Comparison of ENCODE assay signal across 17 cellular contexts in the genomic region with DNA sequence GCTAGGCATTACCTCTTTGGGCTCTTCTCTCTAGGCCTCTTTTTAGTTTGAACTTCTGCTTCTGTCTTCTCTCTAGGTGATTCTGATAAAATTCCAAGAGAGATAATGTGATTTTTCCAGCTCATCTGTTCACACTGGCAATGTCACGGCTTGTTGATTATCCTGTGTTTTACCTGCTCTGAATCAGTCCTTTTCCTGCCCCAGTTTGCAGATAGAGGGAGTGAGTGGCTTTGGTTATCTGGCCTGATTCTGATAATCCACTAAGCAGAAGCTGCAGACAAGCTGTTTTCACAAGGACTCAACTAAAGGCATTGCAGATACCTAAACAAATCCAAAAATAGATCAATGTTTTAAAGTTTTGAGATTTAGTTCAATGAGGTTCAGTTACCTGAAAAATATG.
DNase-seq lines count a peak whose midpoint lies in the region; ATAC-seq and TF ChIP-seq lines count a peak whose summit lies in the region.
"Had no signal": no experiment of that assay in that cellular context is flagged by ENCODE, and none has a peak within 500 bp of the region (broad histone marks: within the 10 kb centered on the region; RNA-seq: fewer than 3 reads in every experiment).

No MANE protein-coding gene starts in this region.

- in situ Hi-C loops in SK-MEL-5 (cut with HindIII; ENCODE audit: low pct_unique_long_range_greater_than_20kb, low sequenced_read_pairs), result no loop called here

- H3K79me2 ChIP-seq in GM23338 (replicated peaks; ENCODE audit: insufficient read depth), result no peaks in the 10 kb centered on the region

- H3K27me3 ChIP-seq in GM23338 (ENCODE audit: insufficient read depth), result no peaks in the 10 kb centered on the region
- H3K27me3 ChIP-seq: BLaER1 treated with 17β-estradiol and CSF1 and Interleukin-3, amounts not matched to agents 10 nM and 100 nM had no signal

- no peak overlapping the region for H3K4me2 ChIP-seq in GM23338
- H3K4me2 ChIP-seq: BLaER1 treated with 17β-estradiol and CSF1 and Interleukin-3, amounts not matched to agents 10 nM and 100 nM had no signal

- H3K36me3 ChIP-seq in GM23338 (ENCODE audit: insufficient read depth), result no peaks in the 10 kb centered on the region
- H3K36me3 ChIP-seq: BLaER1 treated with 17β-estradiol and CSF1 and Interleukin-3, amounts not matched to agents 10 nM and 100 nM had no signal

- H3F3A ChIP-seq in GM23338 (replicated peaks; ENCODE audit: low read depth), result no peaks in the 10 kb centered on the region

- peak; percentile 22 for DNase-seq in NCI-H146 treated with DMSO at 0.1 percent for 48 hours (lab: John Stamatoyannopoulos, UW; ENCODE audit: unreplicated experiment)
- no peak for DNase-seq in NCI-H146 (lab: John Stamatoyannopoulos, UW)
- DNase-seq in GM23338 (ENCODE audit: low spot score), result peak; percentile 18
- DNase-seq in SK-MEL-5 (ENCODE audit: low read depth, low spot score), result peak; percentile 5
- DNase-seq in iPS-NIHi11 (ENCODE audit: low spot score), result peak; percentile 23
- DNase-seq in foreskin fibroblast, result no peak
- no peak for DNase-seq in stimulated activated CD4-positive, alpha-beta T cell treated with anti-CD3 and anti-CD28 coated beads, Interleukin-4, amount 100 ng/mL, for 24 hours
- DNase-seq: 8988T; CD8-positive, alpha-beta memory T cell; HFFc6; NCI-H2029; NCI-H526 had no signal

- no peaks in the 10 kb centered on the region for H4K20me1 ChIP-seq in GM23338 (replicated peaks; ENCODE audit: insufficient read depth)
- H4K20me1 ChIP-seq: BLaER1 treated with 17β-estradiol and CSF1 and Interleukin-3, amounts not matched to agents 10 nM and 100 nM had no signal

- H3K36me3 Mint-ChIP-seq in GM23338 (ENCODE audit: low read depth), result peaks cover 5% of the 10 kb centered on the region; the same call in 2 of the 3 replicates

- H3K9me2 ChIP-seq in GM23338 (ENCODE audit: insufficient read depth), result peaks cover 4% of the 10 kb centered on the region; the same call in 1 of the 2 replicates

- no peak overlapping the region for H3K27ac Mint-ChIP-seq in GM23338
- H3K27ac Mint-ChIP-seq: CD8-positive, alpha-beta memory T cell; HFFc6 had no signal

- H3K4me3 ChIP-seq in GM23338 (no peak overlapping the region), foreskin fibroblast (ENCODE audit: low read depth in 1 of 2, low read length in 2 of 2) (no peak overlapping the region)
- H3K4me3 ChIP-seq: BLaER1 treated with 17β-estradiol and CSF1 and Interleukin-3, amounts not matched to agents 10 nM and 100 nM; K562 had no signal

- no peaks in the 10 kb centered on the region; the same call in 1 of the 3 replicates for H3K4me1 Mint-ChIP-seq in GM23338
- H3K4me1 Mint-ChIP-seq: CD8-positive, alpha-beta memory T cell had no signal

- no peaks in the 10 kb centered on the region for H3K4me1 ChIP-seq in GM23338 (ENCODE audit: insufficient read depth)
- H3K4me1 ChIP-seq: BLaER1 treated with 17β-estradiol and CSF1 and Interleukin-3, amounts not matched to agents 10 nM and 100 nM had no signal

- peak overlapping the region; percentile 74; the same call in 1 of the 2 replicates for H2AFZ ChIP-seq in GM23338

- peaks cover 8% of the 10 kb centered on the region for H3K9me3 Mint-ChIP-seq in GM23338

- TF ChIP-seq CTCF in GM23338 (conservative IDR thresholded peaks at IDR 0.05; ENCODE audit: low read depth in 2 of 2) (peak in 1 of 2 experiments; percentile 36; a peak in 2 of 4 replicates), foreskin fibroblast (IDR thresholded peaks at IDR 0.05; ENCODE audit: low read depth, low read length) (no peak)

- peak; percentile 35 for ATAC-seq in GM23338
- ATAC-seq in HG03342 (IDR thresholded peaks at IDR 0.05; ENCODE audit: unreplicated experiment), result no peak
- ATAC-seq: K562, Panc1, Right ventricle myocardium inferior had no signal

- H3K4me3 Mint-ChIP-seq in GM23338, result no peak overlapping the region
- H3K4me3 Mint-ChIP-seq: CD8-positive, alpha-beta memory T cell; HFFc6 had no signal

- H3K27ac ChIP-seq in GM23338 (ENCODE audit: low read depth), result no peak overlapping the region
- H3K27ac ChIP-seq: BLaER1 treated with 17β-estradiol and CSF1 and Interleukin-3, amounts not matched to agents 10 nM and 100 nM had no signal

- peaks cover 3% of the 10 kb centered on the region for H3K27me3 Mint-ChIP-seq in GM23338 (ENCODE audit: insufficient read depth, low read depth, poor library complexity)
- H3K27me3 Mint-ChIP-seq: CD8-positive, alpha-beta memory T cell had no signal

TF ChIP-seq in GM23338, 12 proteins besides CTCF, POLR2A, EP300 and RAD21 (continues in another document):
- TF ChIP-seq, protein P1, sequence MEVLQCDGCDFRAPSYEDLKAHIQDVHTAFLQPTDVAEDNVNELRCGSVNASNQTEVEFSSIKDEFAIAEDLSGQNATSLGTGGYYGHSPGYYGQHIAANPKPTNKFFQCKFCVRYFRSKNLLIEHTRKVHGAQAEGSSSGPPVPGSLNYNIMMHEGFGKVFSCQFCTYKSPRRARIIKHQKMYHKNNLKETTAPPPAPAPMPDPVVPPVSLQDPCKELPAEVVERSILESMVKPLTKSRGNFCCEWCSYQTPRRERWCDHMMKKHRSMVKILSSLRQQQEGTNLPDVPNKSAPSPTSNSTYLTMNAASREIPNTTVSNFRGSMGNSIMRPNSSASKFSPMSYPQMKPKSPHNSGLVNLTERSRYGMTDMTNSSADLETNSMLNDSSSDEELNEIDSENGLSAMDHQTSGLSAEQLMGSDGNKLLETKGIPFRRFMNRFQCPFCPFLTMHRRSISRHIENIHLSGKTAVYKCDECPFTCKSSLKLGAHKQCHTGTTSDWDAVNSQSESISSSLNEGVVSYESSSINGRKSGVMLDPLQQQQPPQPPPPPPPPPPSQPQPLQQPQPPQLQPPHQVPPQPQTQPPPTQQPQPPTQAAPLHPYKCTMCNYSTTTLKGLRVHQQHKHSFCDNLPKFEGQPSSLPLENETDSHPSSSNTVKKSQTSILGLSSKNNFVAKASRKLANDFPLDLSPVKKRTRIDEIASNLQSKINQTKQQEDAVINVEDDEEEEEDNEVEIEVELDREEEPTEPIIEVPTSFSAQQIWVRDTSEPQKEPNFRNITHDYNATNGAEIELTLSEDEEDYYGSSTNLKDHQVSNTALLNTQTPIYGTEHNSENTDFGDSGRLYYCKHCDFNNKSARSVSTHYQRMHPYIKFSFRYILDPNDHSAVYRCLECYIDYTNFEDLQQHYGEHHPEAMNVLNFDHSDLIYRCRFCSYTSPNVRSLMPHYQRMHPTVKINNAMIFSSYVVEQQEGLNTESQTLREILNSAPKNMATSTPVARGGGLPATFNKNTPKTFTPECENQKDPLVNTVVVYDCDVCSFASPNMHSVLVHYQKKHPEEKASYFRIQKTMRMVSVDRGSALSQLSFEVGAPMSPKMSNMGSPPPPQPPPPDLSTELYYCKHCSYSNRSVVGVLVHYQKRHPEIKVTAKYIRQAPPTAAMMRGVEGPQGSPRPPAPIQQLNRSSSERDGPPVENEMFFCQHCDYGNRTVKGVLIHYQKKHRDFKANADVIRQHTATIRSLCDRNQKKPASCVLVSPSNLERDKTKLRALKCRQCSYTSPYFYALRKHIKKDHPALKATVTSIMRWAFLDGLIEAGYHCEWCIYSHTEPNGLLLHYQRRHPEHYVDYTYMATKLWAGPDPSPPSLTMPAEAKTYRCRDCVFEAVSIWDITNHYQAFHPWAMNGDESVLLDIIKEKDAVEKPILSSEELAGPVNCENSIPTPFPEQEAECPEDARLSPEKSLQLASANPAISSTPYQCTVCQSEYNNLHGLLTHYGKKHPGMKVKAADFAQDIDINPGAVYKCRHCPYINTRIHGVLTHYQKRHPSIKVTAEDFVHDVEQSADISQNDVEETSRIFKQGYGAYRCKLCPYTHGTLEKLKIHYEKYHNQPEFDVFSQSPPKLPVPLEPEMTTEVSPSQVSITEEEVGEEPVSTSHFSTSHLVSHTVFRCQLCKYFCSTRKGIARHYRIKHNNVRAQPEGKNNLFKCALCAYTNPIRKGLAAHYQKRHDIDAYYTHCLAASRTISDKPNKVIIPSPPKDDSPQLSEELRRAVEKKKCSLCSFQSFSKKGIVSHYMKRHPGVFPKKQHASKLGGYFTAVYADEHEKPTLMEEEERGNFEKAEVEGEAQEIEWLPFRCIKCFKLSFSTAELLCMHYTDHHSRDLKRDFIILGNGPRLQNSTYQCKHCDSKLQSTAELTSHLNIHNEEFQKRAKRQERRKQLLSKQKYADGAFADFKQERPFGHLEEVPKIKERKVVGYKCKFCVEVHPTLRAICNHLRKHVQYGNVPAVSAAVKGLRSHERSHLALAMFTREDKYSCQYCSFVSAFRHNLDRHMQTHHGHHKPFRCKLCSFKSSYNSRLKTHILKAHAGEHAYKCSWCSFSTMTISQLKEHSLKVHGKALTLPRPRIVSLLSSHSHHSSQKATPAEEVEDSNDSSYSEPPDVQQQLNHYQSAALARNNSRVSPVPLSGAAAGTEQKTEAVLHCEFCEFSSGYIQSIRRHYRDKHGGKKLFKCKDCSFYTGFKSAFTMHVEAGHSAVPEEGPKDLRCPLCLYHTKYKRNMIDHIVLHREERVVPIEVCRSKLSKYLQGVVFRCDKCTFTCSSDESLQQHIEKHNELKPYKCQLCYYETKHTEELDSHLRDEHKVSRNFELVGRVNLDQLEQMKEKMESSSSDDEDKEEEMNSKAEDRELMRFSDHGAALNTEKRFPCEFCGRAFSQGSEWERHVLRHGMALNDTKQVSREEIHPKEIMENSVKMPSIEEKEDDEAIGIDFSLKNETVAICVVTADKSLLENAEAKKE (CRISPR knock-in tag; IDR thresholded peaks at IDR 0.05), result no peak
- no peak for TF ChIP-seq CREB1 (CRISPR knock-in tag; IDR thresholded peaks at IDR 0.05; ENCODE audit: low read depth)
- no peak for TF ChIP-seq STAT1 (IDR thresholded peaks at IDR 0.05; ENCODE audit: unreplicated experiment)
- no peak for TF ChIP-seq JUNB (IDR thresholded peaks at IDR 0.05; ENCODE audit: unreplicated experiment)
- TF ChIP-seq, protein P2, sequence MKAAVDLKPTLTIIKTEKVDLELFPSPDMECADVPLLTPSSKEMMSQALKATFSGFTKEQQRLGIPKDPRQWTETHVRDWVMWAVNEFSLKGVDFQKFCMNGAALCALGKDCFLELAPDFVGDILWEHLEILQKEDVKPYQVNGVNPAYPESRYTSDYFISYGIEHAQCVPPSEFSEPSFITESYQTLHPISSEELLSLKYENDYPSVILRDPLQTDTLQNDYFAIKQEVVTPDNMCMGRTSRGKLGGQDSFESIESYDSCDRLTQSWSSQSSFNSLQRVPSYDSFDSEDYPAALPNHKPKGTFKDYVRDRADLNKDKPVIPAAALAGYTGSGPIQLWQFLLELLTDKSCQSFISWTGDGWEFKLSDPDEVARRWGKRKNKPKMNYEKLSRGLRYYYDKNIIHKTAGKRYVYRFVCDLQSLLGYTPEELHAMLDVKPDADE (IDR thresholded peaks at IDR 0.05), result no peak

Comparison
In these comparisons a context has a peak if more than half of its experiments do, and no peak if none do; other contexts are left out.
1. DNase-seq: peak in NCI-H146 treated with DMSO at 0.1 percent for 48 hours (single experiment), GM23338 (single experiment), SK-MEL-5 (single experiment) and iPS-NIHi11 (single experiment); none in NCI-H146 (single experiment), foreskin fibroblast (0 of 2) and stimulated activated CD4-positive, alpha-beta T cell treated with anti-CD3 and anti-CD28 coated beads, Interleukin-4, amount 100 ng/mL, for 24 hours (single experiment).